7 cellular contexts compared by ENCODE assay signal in the genomic region with DNA sequence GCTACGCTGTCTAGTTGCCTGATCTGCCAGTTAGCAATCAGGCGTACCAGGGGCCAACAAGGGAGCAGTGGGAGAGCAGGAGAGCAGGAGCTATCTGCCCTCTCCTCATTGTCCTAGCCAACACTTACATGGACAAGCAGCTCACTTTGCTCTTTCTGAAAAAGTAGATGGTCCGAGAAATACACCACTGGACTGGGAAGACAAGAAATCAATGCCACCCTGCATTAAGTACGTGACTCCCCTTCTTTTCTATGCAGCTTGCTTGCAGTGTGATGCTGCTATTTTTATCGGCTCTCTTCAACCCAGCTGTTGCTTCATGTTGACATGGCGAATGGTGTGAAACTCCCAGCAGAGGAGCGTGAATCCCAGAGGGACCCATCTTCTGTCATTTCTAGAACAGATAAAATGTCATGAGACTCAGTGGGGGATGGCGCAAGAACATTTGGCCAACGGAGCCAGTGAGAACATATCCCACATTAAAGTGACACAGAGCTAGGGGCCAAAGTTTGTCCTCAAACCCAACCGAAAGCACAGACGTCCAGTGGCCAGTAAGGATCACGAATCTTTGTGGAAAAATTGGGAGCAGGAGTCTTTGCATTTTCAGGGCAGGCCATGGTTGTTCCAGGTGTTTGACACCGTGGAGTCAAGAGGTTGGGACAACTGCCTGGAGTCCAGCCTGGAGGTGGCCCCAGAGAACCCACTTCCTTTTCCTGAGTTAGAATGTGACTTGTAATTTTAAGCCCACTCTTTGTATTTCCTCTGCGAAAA. TPM values are rescaled to one million over a fixed set of nuclear protein-coding genes. Genes with fewer than 3 reads are reported as not detected.
DNase-seq lines count a peak whose midpoint lies in the region; ATAC-seq, FAIRE-seq and TF ChIP-seq lines count a peak whose summit lies in the region.

No MANE protein-coding gene starts in this region.

- no peak overlapping the region for H3K4ac ChIP-seq in mesendoderm (ENCODE audit: low read depth, low read length)

- H3K36me3 Mint-ChIP-seq in astrocyte (ENCODE audit: low read depth, unreplicated experiment) = no peaks in the 10 kb centered on the region
- H3K36me3 Mint-ChIP-seq in stimulated activated effector memory CD8-positive, alpha-beta T cell treated with anti-CD3 and anti-CD28 coated beads, Interleukin-12 subunit alpha, Interleukin-12 subunit beta, amount 100 ng/mL, for 72 hours = no peaks in the 10 kb centered on the region

- DNase-seq in astrocyte (ENCODE audit: low read depth) (no peak), mesendoderm (no peak), breast epithelium (ENCODE audit: low spot score in 2 of 2) (no peak)
- DNase-seq in stimulated activated effector memory CD8-positive, alpha-beta T cell treated with anti-CD3 and anti-CD28 coated beads, Interleukin-12 subunit alpha, Interleukin-12 subunit beta, amount 100 ng/mL, for 72 hours (ENCODE audit: low spot score in 2 of 2) = no peak
- no peak for DNase-seq in activated T-cell treated with anti-CD3 and anti-CD28 coated beads, Interleukin-2, amount 50 U/mL, for 1 hour

- H3K9me3 ChIP-seq in astrocyte (ENCODE audit: insufficient read depth, low read depth, low read length) = no peaks in the 10 kb centered on the region
- H3K9me3 ChIP-seq in breast epithelium = no peaks in the 10 kb centered on the region

- no peak overlapping the region for H3K56ac ChIP-seq in mesendoderm (ENCODE audit: low read length)

- H3K27ac Mint-ChIP-seq in astrocyte (ENCODE audit: unreplicated experiment) = no peak overlapping the region
- no peak overlapping the region for H3K27ac Mint-ChIP-seq in stimulated activated effector memory CD8-positive, alpha-beta T cell treated with anti-CD3 and anti-CD28 coated beads, Interleukin-12 subunit alpha, Interleukin-12 subunit beta, amount 100 ng/mL, for 72 hours

- H3K27me3 ChIP-seq in astrocyte (ENCODE audit: insufficient read depth, low read length) (no peaks in the 10 kb centered on the region), mesendoderm (ENCODE audit: insufficient read depth, low read length, poor library complexity) (no peaks in the 10 kb centered on the region), breast epithelium (no peaks in the 10 kb centered on the region)

- no peak overlapping the region for H2BK120ac ChIP-seq in mesendoderm (ENCODE audit: low read depth, low read length)

- peaks cover 4% of the 10 kb centered on the region for H3K4me1 Mint-ChIP-seq in astrocyte (ENCODE audit: low read depth, unreplicated experiment)
- H3K4me1 Mint-ChIP-seq in stimulated activated effector memory CD8-positive, alpha-beta T cell treated with anti-CD3 and anti-CD28 coated beads, Interleukin-12 subunit alpha, Interleukin-12 subunit beta, amount 100 ng/mL, for 72 hours = peaks cover 7% of the 10 kb centered on the region

- peak; percentile 84 for ATAC-seq in GM19324 (IDR thresholded peaks at IDR 0.05; ENCODE audit: low FRiP score, unreplicated experiment)
- peak; percentile 42 for ATAC-seq in HG03039 (IDR thresholded peaks at IDR 0.05; ENCODE audit: unreplicated experiment)
- ATAC-seq in stimulated activated effector memory CD8-positive, alpha-beta T cell treated with anti-CD3 and anti-CD28 coated beads, Interleukin-12 subunit alpha, Interleukin-12 subunit beta, amount 100 ng/mL, for 72 hours = peak; percentile 43

- H3K4me3 ChIP-seq in astrocyte (ENCODE audit: insufficient read depth, low read depth, low read length) (no peak overlapping the region), mesendoderm (ENCODE audit: low read length) (no peak overlapping the region), breast epithelium (no peak overlapping the region)

- no peak overlapping the region for H2BK5ac ChIP-seq in mesendoderm (ENCODE audit: low read length)

- H3K9ac ChIP-seq in astrocyte (ENCODE audit: low read length) (no peak overlapping the region), mesendoderm (ENCODE audit: low read length) (no peak overlapping the region)

- no CpG with 5 or more reads among the region's 14 CpGs for WGBS in mesendoderm (ENCODE audit: extremely low coverage, insufficient coverage, low lambda C conversion rate)

- TF ChIP-seq CTCF in astrocyte (IDR thresholded peaks at IDR 0.05; ENCODE audit: insufficient read depth, low read depth, low read length) (no peak), breast epithelium (IDR thresholded peaks at IDR 0.05) (no peak)

- no peaks in the 10 kb centered on the region for H3K9me3 Mint-ChIP-seq in astrocyte (ENCODE audit: unreplicated experiment)
- H3K9me3 Mint-ChIP-seq in stimulated activated effector memory CD8-positive, alpha-beta T cell treated with anti-CD3 and anti-CD28 coated beads, Interleukin-12 subunit alpha, Interleukin-12 subunit beta, amount 100 ng/mL, for 72 hours = no peaks in the 10 kb centered on the region

- H3K4me1 ChIP-seq in astrocyte (ENCODE audit: insufficient read depth, low read length) = peaks cover 20% of the 10 kb centered on the region
- H3K4me1 ChIP-seq in mesendoderm (ENCODE audit: control insufficient read depth, low read depth, low read length) = no peaks in the 10 kb centered on the region
- peaks cover 0 to 4% of the 10 kb centered on the region in 2 donors for H3K4me1 ChIP-seq in breast epithelium

- no peak overlapping the region for H3K18ac ChIP-seq in mesendoderm (ENCODE audit: low read length)

- no peaks in the 10 kb centered on the region for H4K20me1 ChIP-seq in astrocyte (ENCODE audit: insufficient read depth, low read length)

- H3K4me3 Mint-ChIP-seq in astrocyte (ENCODE audit: unreplicated experiment) = no peak overlapping the region
- H3K4me3 Mint-ChIP-seq in stimulated activated effector memory CD8-positive, alpha-beta T cell treated with anti-CD3 and anti-CD28 coated beads, Interleukin-12 subunit alpha, Interleukin-12 subunit beta, amount 100 ng/mL, for 72 hours = no peak overlapping the region

- no peak overlapping the region for H2BK15ac ChIP-seq in mesendoderm (replicated peaks; ENCODE audit: low read depth)

- H4K8ac ChIP-seq in mesendoderm (ENCODE audit: low read depth, low read length) = no peak overlapping the region

- H3K79me1 ChIP-seq in mesendoderm (ENCODE audit: low read length) = no peaks in the 10 kb centered on the region

- peaks cover 9% of the 10 kb centered on the region for H3K27me3 Mint-ChIP-seq in astrocyte (ENCODE audit: low read depth, unreplicated experiment)

- H3K4me2 ChIP-seq in astrocyte (ENCODE audit: low read length) (peak overlapping the region; percentile 45), mesendoderm (ENCODE audit: low read length) (no peak overlapping the region)

- TF ChIP-seq POLR2A in breast epithelium (IDR thresholded peaks at IDR 0.05) = no peak

- no peak overlapping the region for H3K23ac ChIP-seq in mesendoderm (ENCODE audit: low read length)

- no peak overlapping the region for H2AK5ac ChIP-seq in mesendoderm (ENCODE audit: low read length)

- peak overlapping the region; percentile 19 for H2AFZ ChIP-seq in astrocyte (ENCODE audit: low read depth, low read length)

- FAIRE-seq in astrocyte (lab: Jason Lieb, UNC) = no peak

- H3K79me2 ChIP-seq in astrocyte (ENCODE audit: insufficient read depth, low read length) (no peaks in the 10 kb centered on the region), mesendoderm (ENCODE audit: control insufficient read depth, insufficient read depth, low read length) (no peaks in the 10 kb centered on the region)

- no peak overlapping the region for H4K5ac ChIP-seq in mesendoderm (ENCODE audit: low read length)

- H3K36me3 ChIP-seq in astrocyte (ENCODE audit: insufficient read depth, low read length) (no peaks in the 10 kb centered on the region), mesendoderm (ENCODE audit: control insufficient read depth, insufficient read depth, low read length) (no peaks in the 10 kb centered on the region), breast epithelium (no peaks in the 10 kb centered on the region)

- intact Hi-C loops in breast epithelium (cut with DNase I; ENCODE audit: low total_unique reads) = no loop called here

- H3K27ac ChIP-seq in astrocyte (ENCODE audit: low read depth, low read length) = no peak overlapping the region
- no peak overlapping the region for H3K27ac ChIP-seq in mesendoderm (ENCODE audit: low read depth, low read length)
- H3K27ac ChIP-seq in breast epithelium = peak overlapping the region in 1 of 2 donors; percentile 61

RNA-seq across cellular contexts. Expression of gene MEF2A, which starts 53.7 kb away (rescaled TPM):
- total RNA-seq in astrocyte = 46.3 and 48.8 TPM in 2 replicates
- 13.8 TPM for polyA plus RNA-seq in mesendoderm (2013, experiment 1 of 2)
- polyA plus RNA-seq in mesendoderm (2013, experiment 2 of 2) = 13.2 TPM
- total RNA-seq in breast epithelium = 10 to 100 TPM; 41.6 to 77.6 (median 63.4) TPM
